ENCODE assay signal across 9 cellular contexts in genomic region chr12:132689227-132689626, GRCh38. TPM values are rescaled to one million over a fixed set of nuclear protein-coding genes. Genes with fewer than 3 reads are reported as not detected.
DNase-seq lines count a peak whose midpoint lies in the region; ATAC-seq and TF ChIP-seq lines count a peak whose summit lies in the region.
"Had no signal": no experiment of that assay in that cellular context is flagged by ENCODE, and none has a peak within 500 bp of the region (broad histone marks: within the 10 kb centered on the region; RNA-seq: fewer than 3 reads in every experiment).

No MANE protein-coding gene starts in this region.

- H2BK5ac ChIP-seq in mesendoderm (ENCODE audit: low read length), result no peak overlapping the region

- RAD21 ChIA-PET in HCT116 (lab: Charles Lee; ENCODE audit: low non-redundant PET in 1 of 2, low total read pairs in 2 of 2, uncharacterized antibody in 2 of 2, unreplicated experiment in 2 of 2), result no interaction called here

- peaks cover 18% of the 10 kb centered on the region for H3K36me3 Mint-ChIP-seq in activated naive CD8-positive, alpha-beta T cell treated with anti-CD3 and anti-CD28 coated beads, Interleukin-2, amount 50 U/mL, for 24 hours (ENCODE audit: low read depth)

- H3K56ac ChIP-seq in mesendoderm (ENCODE audit: low read length), result peak overlapping the region; percentile 29

- WGBS in mesendoderm (ENCODE audit: extremely low coverage, insufficient coverage, low lambda C conversion rate), result no CpG with 5 or more reads among the region's 18 CpGs

- H4K20me1 ChIP-seq in HCT116 (ENCODE audit: insufficient read depth), result peaks cover 4% of the 10 kb centered on the region; the same call in 1 of the 2 replicates

- H3K9me2 ChIP-seq in HCT116 (ENCODE audit: insufficient read depth), result no peaks in the 10 kb centered on the region

- POLR2A ChIA-PET in AG04449 (lab: Yijun Ruan, JAX), result no interaction called here
- POLR2A ChIA-PET in HCT116 (lab: Charles Lee), result no interaction called here

- H2AK5ac ChIP-seq in mesendoderm (ENCODE audit: low read length), result no peak overlapping the region

- TF ChIP-seq CTCF in AG04449 (IDR thresholded peaks at IDR 0.05; ENCODE audit: insufficient read depth, low read length, missing control alignments) (no peak), HCT116 (IDR thresholded peaks at IDR 0.05 in 2 of 3, conservative IDR thresholded peaks at IDR 0.05 in 1 of 3; ENCODE audit: borderline replicate concordance in 1 of 3, insufficient read depth in 1 of 3, low read depth in 2 of 3, low read length in 2 of 3) (no peak)

- no peak overlapping the region for H2AFZ ChIP-seq in HCT116 (ENCODE audit: low read depth, low read length, poor library complexity, severe bottlenecking)

- H3K4me2 ChIP-seq in HCT116 (ENCODE audit: low read length) (peak overlapping the region; percentile 39), mesendoderm (ENCODE audit: low read length) (peak overlapping the region; percentile 71)

- no peak overlapping the region for H4K8ac ChIP-seq in mesendoderm (ENCODE audit: low read depth, low read length)

- H2BK15ac ChIP-seq in mesendoderm (replicated peaks; ENCODE audit: low read depth), result no peak overlapping the region

- CTCF ChIA-PET in AG04449 (lab: Yijun Ruan, JAX), result no interaction called here
- CTCF ChIA-PET in HCT116 (lab: Charles Lee), result no interaction called here

- H3K27ac ChIP-seq in HCT116 (ENCODE audit: low read depth, low read length), result no peak overlapping the region
- H3K27ac ChIP-seq in mesendoderm (ENCODE audit: low read depth, low read length), result no peak overlapping the region

- DNase-seq in AG04449 (ENCODE audit: low read depth, low spot score) (no peak), HCT116 (ENCODE audit: low read depth, low spot score) (no peak), mesendoderm (no peak), NCI-H1436 treated with DMSO at 0.1 percent for 48 hours (lab: John Stamatoyannopoulos, UW) (no peak), SHP77 treated with DMSO at 0.1 percent for 48 hours (lab: John Stamatoyannopoulos, UW) (no peak), dermis blood vessel endothelial cell (no peak)
- no peak for DNase-seq in activated naive CD8-positive, alpha-beta T cell treated with anti-CD3 and anti-CD28 coated beads, Interleukin-2, amount 50 U/mL, for 24 hours
- DNase-seq: NCI-H226 had no signal

- TF ChIP-seq RAD21 in HCT116 (IDR thresholded peaks at IDR 0.05; ENCODE audit: low read depth), result no peak

- peaks cover 8% of the 10 kb centered on the region for H3K79me1 ChIP-seq in mesendoderm (ENCODE audit: low read length)

- peak overlapping the region; percentile 50 for H3K27ac Mint-ChIP-seq in activated naive CD8-positive, alpha-beta T cell treated with anti-CD3 and anti-CD28 coated beads, Interleukin-2, amount 50 U/mL, for 24 hours

- H3K27me3 Mint-ChIP-seq in activated naive CD8-positive, alpha-beta T cell treated with anti-CD3 and anti-CD28 coated beads, Interleukin-2, amount 50 U/mL, for 24 hours, result peaks cover 2% of the 10 kb centered on the region

- H3K9ac ChIP-seq in HCT116 (ENCODE audit: low read length) (no peak overlapping the region), mesendoderm (ENCODE audit: low read length) (peak overlapping the region; percentile 62)

- peaks cover 38% of the 10 kb centered on the region for H3K79me2 ChIP-seq in HCT116 (ENCODE audit: insufficient read depth, low read length)
- peaks cover 22% of the 10 kb centered on the region for H3K79me2 ChIP-seq in mesendoderm (ENCODE audit: control insufficient read depth, insufficient read depth, low read length)

- no peak overlapping the region for H2BK120ac ChIP-seq in mesendoderm (ENCODE audit: low read depth, low read length)

- H3K4me1 ChIP-seq in HCT116 (ENCODE audit: control insufficient read depth in 1 of 2, insufficient read depth in 2 of 2, low read length in 2 of 2) (peaks cover 8 to 19% of the 10 kb centered on the region in 2 experiments), mesendoderm (ENCODE audit: control insufficient read depth, low read depth, low read length) (peaks cover 2% of the 10 kb centered on the region)

- peaks cover 22% of the 10 kb centered on the region for H3K4me1 Mint-ChIP-seq in activated naive CD8-positive, alpha-beta T cell treated with anti-CD3 and anti-CD28 coated beads, Interleukin-2, amount 50 U/mL, for 24 hours

- no peaks in the 10 kb centered on the region for H3K9me3 Mint-ChIP-seq in activated naive CD8-positive, alpha-beta T cell treated with anti-CD3 and anti-CD28 coated beads, Interleukin-2, amount 50 U/mL, for 24 hours

- H3K4me3 Mint-ChIP-seq in activated naive CD8-positive, alpha-beta T cell treated with anti-CD3 and anti-CD28 coated beads, Interleukin-2, amount 50 U/mL, for 24 hours, result peak overlapping the region; percentile 66

- H3K36me3 ChIP-seq in HCT116 (ENCODE audit: control insufficient read depth in 1 of 2, insufficient read depth in 2 of 2, low read length in 2 of 2) (peaks cover 0 to 15% of the 10 kb centered on the region in 2 experiments; a peak in 3 of 4 replicates), mesendoderm (ENCODE audit: control insufficient read depth, insufficient read depth, low read length) (no peaks in the 10 kb centered on the region)

- no peak overlapping the region for H4K5ac ChIP-seq in mesendoderm (ENCODE audit: low read length)

- H3K23ac ChIP-seq in mesendoderm (ENCODE audit: low read length), result no peak overlapping the region

- intact Hi-C loops in HCT116 (cut with micrococcal nuclease), result loop anchor here (5.0 kb wide), 1 partner anchor 233 kb away; no protein-coding TSS in a partner anchor

- H3K18ac ChIP-seq in mesendoderm (ENCODE audit: low read length), result no peak overlapping the region

- H3K27me3 ChIP-seq in HCT116 (ENCODE audit: insufficient read depth, low read length), result no peaks in the 10 kb centered on the region
- no peaks in the 10 kb centered on the region for H3K27me3 ChIP-seq in mesendoderm (ENCODE audit: insufficient read depth, low read length, poor library complexity)

- no peaks in the 10 kb centered on the region for H3K9me3 ChIP-seq in HCT116 (ENCODE audit: control insufficient read depth in 1 of 2, insufficient read depth in 1 of 2, low read depth in 1 of 2, low read length in 2 of 2)

- ATAC-seq in HCT116 (no peak), HG02885 (IDR thresholded peaks at IDR 0.05; ENCODE audit: poor library complexity, unreplicated experiment) (no peak)
- no peak for ATAC-seq in activated naive CD8-positive, alpha-beta T cell treated with anti-CD3 and anti-CD28 coated beads, Interleukin-2, amount 50 U/mL, for 24 hours

- H3K4ac ChIP-seq in mesendoderm (ENCODE audit: low read depth, low read length), result no peak overlapping the region

- no TSS peak for BruUV-seq in HCT116 (replicated peaks; lab: Mats Ljungman, UMichigan)

- TF ChIP-seq POLR2A in HCT116 (IDR thresholded peaks at IDR 0.05; ENCODE audit: borderline replicate concordance, extremely low read depth, insufficient read depth, insufficient read length), result no peak

- peak overlapping the region; percentile 20 for H3K4me3 ChIP-seq in AG04449 (ENCODE audit: low read depth, low read length)
- H3K4me3 ChIP-seq in HCT116 (replicated peaks in 1 of 2; ENCODE audit: low read depth in 1 of 2, low read length in 2 of 2), result peak overlapping the region in 1 of 2 experiments; percentile 26; a peak in 2 of 4 replicates
- H3K4me3 ChIP-seq in mesendoderm (ENCODE audit: low read length), result no peak overlapping the region

TF ChIP-seq in HCT116, 20 proteins besides CTCF, POLR2A, EP300 and RAD21 (continues in another document):
- TF ChIP-seq EZH2phosphoT487 (IDR thresholded peaks at IDR 0.05; ENCODE audit: borderline replicate concordance) (no peak), YY1 (IDR thresholded peaks at IDR 0.05; ENCODE audit: extremely low read depth, insufficient replicate concordance, low read depth, low read length) (no peak), ELF1 (IDR thresholded peaks at IDR 0.05; ENCODE audit: borderline replicate concordance, low read depth) (no peak), EZH2 (IDR thresholded peaks at IDR 0.05) (no peak), REST (IDR thresholded peaks at IDR 0.05; ENCODE audit: low read depth) (no peak), ATF3 (IDR thresholded peaks at IDR 0.05) (no peak)

RNA-seq across cellular contexts. Expression of gene PXMP2, which starts 1.8 kb away (rescaled TPM):
- total RNA-seq in HCT116 (2021; ENCODE audit: unreplicated experiment) (30.9 TPM), dermis blood vessel endothelial cell (27.3 and 34.4 TPM in 2 replicates)
- polyA plus RNA-seq in HCT116 (2012), result 24.5 and 33.0 TPM in 2 replicates
- 23.4 TPM for polyA plus RNA-seq in mesendoderm (2013, experiment 1 of 2)
- 20.8 TPM for polyA plus RNA-seq in mesendoderm (2013, experiment 2 of 2)

RNA-seq across cellular contexts. Expression of gene POLE, which starts 2.1 kb away (rescaled TPM):
- total RNA-seq in HCT116 (2021; ENCODE audit: unreplicated experiment) (128 TPM), dermis blood vessel endothelial cell (32.5 and 39.7 TPM in 2 replicates)
- polyA plus RNA-seq in HCT116 (2012), result 58.0 and 71.0 TPM in 2 replicates
- polyA plus RNA-seq in mesendoderm (2013, experiment 1 of 2), result 45.2 TPM
- 42.8 TPM for polyA plus RNA-seq in mesendoderm (2013, experiment 2 of 2)

RNA-seq across cellular contexts. Expression of gene PGAM5, which starts 21.4 kb away (rescaled TPM):
- total RNA-seq in HCT116 (2021; ENCODE audit: unreplicated experiment) (98.3 TPM), dermis blood vessel endothelial cell (63.3 and 73.5 TPM in 2 replicates)
- 48.9 and 51.5 TPM in 2 replicates for polyA plus RNA-seq in HCT116 (2012)
- polyA plus RNA-seq in mesendoderm (2013, experiment 1 of 2), result 46.3 TPM
- 48.6 TPM for polyA plus RNA-seq in mesendoderm (2013, experiment 2 of 2)
